In the genomic region with DNA sequence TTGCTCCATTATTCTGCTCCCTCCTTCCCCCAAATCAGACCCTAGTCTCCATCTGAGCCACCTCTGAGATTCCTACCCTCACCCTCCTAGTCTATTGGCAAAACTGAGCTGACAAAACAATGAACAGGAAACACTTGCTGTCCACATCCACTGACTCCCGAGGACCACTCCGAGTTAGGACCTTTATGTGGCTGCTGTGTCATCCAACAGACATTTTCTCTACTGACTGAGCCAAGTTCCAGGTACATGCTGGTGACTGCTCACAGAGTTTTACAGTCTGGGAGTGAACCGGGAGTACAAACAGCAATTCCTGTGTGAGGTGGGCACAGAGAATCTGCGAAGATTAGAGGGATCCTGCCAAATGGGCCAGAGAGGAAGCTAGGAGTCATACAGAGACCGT, we compare ENCODE assay signal across 1 cellular context.
TF ChIP-seq lines count a peak whose summit lies in the region.

No MANE protein-coding gene starts in this region.

TF ChIP-seq in GM12878, 131 proteins besides CTCF, POLR2A, EP300 and RAD21:
- TF ChIP-seq NFIC (IDR thresholded peaks at IDR 0.05; ENCODE audit: low read depth, low read length): no peak
- TF ChIP-seq BCL11A (IDR thresholded peaks at IDR 0.05; ENCODE audit: low read depth, low read length): 0 out of 2 replicates have a peak, but pooled peaks have one; percentile 21
- TF ChIP-seq, protein P1, sequence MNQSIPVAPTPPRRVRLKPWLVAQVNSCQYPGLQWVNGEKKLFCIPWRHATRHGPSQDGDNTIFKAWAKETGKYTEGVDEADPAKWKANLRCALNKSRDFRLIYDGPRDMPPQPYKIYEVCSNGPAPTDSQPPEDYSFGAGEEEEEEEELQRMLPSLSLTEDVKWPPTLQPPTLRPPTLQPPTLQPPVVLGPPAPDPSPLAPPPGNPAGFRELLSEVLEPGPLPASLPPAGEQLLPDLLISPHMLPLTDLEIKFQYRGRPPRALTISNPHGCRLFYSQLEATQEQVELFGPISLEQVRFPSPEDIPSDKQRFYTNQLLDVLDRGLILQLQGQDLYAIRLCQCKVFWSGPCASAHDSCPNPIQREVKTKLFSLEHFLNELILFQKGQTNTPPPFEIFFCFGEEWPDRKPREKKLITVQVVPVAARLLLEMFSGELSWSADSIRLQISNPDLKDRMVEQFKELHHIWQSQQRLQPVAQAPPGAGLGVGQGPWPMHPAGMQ (IDR thresholded peaks at IDR 0.05; ENCODE audit: borderline replicate concordance): no peak
- no peak for TF ChIP-seq RCOR1 (conservative IDR thresholded peaks at IDR 0.05; ENCODE audit: low read depth, low read length)
- TF ChIP-seq, protein P2, sequence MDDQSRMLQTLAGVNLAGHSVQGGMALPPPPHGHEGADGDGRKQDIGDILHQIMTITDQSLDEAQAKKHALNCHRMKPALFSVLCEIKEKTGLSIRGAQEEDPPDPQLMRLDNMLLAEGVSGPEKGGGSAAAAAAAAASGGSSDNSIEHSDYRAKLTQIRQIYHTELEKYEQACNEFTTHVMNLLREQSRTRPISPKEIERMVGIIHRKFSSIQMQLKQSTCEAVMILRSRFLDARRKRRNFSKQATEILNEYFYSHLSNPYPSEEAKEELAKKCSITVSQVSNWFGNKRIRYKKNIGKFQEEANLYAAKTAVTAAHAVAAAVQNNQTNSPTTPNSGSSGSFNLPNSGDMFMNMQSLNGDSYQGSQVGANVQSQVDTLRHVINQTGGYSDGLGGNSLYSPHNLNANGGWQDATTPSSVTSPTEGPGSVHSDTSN (IDR thresholded peaks at IDR 0.05; ENCODE audit: insufficient replicate concordance, low read depth, low read length): no peak
- TF ChIP-seq, protein P3, sequence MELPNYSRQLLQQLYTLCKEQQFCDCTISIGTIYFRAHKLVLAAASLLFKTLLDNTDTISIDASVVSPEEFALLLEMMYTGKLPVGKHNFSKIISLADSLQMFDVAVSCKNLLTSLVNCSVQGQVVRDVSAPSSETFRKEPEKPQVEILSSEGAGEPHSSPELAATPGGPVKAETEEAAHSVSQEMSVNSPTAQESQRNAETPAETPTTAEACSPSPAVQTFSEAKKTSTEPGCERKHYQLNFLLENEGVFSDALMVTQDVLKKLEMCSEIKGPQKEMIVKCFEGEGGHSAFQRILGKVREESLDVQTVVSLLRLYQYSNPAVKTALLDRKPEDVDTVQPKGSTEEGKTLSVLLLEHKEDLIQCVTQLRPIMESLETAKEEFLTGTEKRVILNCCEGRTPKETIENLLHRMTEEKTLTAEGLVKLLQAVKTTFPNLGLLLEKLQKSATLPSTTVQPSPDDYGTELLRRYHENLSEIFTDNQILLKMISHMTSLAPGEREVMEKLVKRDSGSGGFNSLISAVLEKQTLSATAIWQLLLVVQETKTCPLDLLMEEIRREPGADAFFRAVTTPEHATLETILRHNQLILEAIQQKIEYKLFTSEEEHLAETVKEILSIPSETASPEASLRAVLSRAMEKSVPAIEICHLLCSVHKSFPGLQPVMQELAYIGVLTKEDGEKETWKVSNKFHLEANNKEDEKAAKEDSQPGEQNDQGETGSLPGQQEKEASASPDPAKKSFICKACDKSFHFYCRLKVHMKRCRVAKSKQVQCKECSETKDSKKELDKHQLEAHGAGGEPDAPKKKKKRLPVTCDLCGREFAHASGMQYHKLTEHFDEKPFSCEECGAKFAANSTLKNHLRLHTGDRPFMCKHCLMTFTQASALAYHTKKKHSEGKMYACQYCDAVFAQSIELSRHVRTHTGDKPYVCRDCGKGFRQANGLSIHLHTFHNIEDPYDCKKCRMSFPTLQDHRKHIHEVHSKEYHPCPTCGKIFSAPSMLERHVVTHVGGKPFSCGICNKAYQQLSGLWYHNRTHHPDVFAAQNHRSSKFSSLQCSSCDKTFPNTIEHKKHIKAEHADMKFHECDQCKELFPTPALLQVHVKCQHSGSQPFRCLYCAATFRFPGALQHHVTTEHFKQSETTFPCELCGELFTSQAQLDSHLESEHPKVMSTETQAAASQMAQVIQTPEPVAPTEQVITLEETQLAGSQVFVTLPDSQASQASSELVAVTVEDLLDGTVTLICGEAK (IDR thresholded peaks at IDR 0.05; ENCODE audit: borderline replicate concordance): no peak
- TF ChIP-seq, protein P4, sequence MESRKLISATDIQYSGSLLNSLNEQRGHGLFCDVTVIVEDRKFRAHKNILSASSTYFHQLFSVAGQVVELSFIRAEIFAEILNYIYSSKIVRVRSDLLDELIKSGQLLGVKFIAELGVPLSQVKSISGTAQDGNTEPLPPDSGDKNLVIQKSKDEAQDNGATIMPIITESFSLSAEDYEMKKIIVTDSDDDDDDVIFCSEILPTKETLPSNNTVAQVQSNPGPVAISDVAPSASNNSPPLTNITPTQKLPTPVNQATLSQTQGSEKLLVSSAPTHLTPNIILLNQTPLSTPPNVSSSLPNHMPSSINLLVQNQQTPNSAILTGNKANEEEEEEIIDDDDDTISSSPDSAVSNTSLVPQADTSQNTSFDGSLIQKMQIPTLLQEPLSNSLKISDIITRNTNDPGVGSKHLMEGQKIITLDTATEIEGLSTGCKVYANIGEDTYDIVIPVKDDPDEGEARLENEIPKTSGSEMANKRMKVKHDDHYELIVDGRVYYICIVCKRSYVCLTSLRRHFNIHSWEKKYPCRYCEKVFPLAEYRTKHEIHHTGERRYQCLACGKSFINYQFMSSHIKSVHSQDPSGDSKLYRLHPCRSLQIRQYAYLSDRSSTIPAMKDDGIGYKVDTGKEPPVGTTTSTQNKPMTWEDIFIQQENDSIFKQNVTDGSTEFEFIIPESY (IDR thresholded peaks at IDR 0.05): no peak
- TF ChIP-seq TAF1 (IDR thresholded peaks at IDR 0.05; ENCODE audit: borderline replicate concordance, low read depth, low read length): no peak
- TF ChIP-seq SPI1 (IDR thresholded peaks at IDR 0.05; ENCODE audit: borderline replicate concordance, insufficient read depth, low read depth, low read length): peak; percentile 15; the same call in 1 of the 2 replicates
- TF ChIP-seq SUZ12 (IDR thresholded peaks at IDR 0.05; ENCODE audit: unreplicated experiment): no peak
- TF ChIP-seq CBX5 (IDR thresholded peaks at IDR 0.05; ENCODE audit: low read depth): no peak
- no peak for TF ChIP-seq SUPT20H (IDR thresholded peaks at IDR 0.05; ENCODE audit: borderline replicate concordance, control insufficient read depth, low read depth, low read length)
